ENCODE assay signal across 26 cellular contexts in the genomic region with DNA sequence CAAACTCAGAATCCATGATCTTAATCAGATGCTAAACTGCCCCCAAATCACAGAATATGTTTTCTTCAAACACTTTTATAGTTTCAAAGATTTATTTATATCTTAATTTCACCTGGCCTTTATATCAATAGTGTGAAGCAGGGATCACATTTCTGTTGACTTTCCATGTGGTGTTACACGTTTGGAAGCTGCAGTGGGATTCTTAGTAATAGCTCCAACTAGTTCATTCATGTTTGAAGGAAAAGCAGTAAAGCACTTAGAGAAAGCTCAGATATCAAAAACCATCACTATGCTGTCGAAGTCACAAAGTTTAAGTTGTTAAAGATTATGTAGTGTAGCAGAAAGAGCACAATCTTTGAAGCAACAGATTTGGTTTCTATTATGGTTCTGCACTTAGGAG.
"Had no signal": no experiment of that assay in that cellular context is flagged by ENCODE, and none has a peak within 500 bp of the region (broad histone marks: within the 10 kb centered on the region; RNA-seq: fewer than 3 reads in every experiment).

No MANE protein-coding gene starts in this region.

- DNase-seq: Karpas-422, KBM-7, MM.1S, MV-4-11, NCI-H1092, NCI-H1105, NCI-H1417 treated with DMSO at 0.1 percent for 48 hours, NCI-H1436 treated with DMSO at 0.1 percent for 48 hours, NCI-H1694 treated with DMSO at 0.1 percent for 48 hours, NCI-H187 treated with DMSO at 0.1 percent for 48 hours, NCI-H2029, NCI-H2081, NCI-H2107, NCI-H2171, NCI-H2227 treated with DMSO at 0.1 percent for 48 hours, NCI-H345, NCI-H446, NCI-H524 treated with DMSO at 0.1 percent for 48 hours, NCI-H526 treated with DMSO at 0.1 percent for 48 hours, NCI-H774, PC-9, SHP77, SIG-M5, SJCRH30, T-cell had no signal

- H3K4me3 ChIP-seq: PC-9, SJCRH30, SK-N-MC had no signal
